Comparison of ENCODE assay signal across 9 cellular contexts in the genomic region with DNA sequence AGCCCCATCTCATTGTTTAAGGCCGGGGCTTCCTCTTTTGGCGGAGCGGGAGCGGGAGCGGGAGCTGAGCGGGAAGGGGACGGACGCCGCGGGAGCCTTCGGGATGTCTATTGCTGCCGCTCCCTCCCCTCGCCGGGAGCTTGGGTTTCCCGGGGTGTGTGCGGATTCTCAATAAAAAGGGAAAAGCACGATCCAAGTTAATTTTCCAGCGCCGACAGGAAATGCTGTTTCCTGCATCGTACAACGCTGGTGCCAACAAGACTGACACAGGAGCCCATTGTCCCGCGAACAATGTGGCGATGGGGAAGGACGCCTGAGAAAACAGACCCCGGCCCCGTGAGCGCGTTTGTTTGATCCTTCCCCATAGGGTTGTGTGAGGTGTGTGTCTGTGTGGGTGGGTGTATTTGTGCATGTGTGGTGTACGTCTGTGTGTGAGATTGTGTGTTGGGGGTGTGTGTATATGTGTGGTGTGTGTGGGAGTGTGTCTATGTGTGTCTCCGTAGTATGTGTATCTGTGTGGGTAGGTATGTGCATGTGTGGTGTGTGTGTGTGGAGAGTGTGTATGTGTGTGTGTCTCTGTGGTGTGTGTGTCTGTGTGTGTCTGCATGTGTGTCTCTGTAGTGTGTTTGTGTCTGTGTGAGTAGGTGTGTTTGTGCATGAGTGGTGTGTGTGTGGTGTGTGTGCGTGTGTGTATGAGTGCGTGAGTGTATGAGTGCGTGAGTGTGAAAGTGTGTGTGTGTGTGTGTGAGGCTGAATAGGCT. TPM values are rescaled to one million over a fixed set of nuclear protein-coding genes. Genes with fewer than 3 reads are reported as not detected.
DNase-seq lines count a peak whose midpoint lies in the region; TF ChIP-seq lines count a peak whose summit lies in the region.
"Had no signal": no experiment of that assay in that cellular context is flagged by ENCODE, and none has a peak within 500 bp of the region (broad histone marks: within the 10 kb centered on the region; RNA-seq: fewer than 3 reads in every experiment).

No MANE protein-coding gene starts in this region.

- intact Hi-C loops in activated T-helper 2 cell treated with anti-CD3 and anti-CD28 coated beads, Interferon-gamma antibody, Interleukin-2, Interleukin-4, amounts not matched to agents 10 μg/mL and 5 μg/mL and 100 μg/mL, durations not matched to agents 14 hours and 24 hours and 36 hours (cut with micrococcal nuclease): no loop called here

- H3K9me3 Mint-ChIP-seq in glutamatergic neuron (ENCODE audit: unreplicated experiment): peaks cover 5% of the 10 kb centered on the region
- H3K9me3 Mint-ChIP-seq in activated T-helper 2 cell treated with anti-CD3 and anti-CD28 coated beads, Interferon-gamma antibody, Interleukin-2, Interleukin-4, amounts not matched to agents 10 μg/mL and 5 μg/mL and 100 μg/mL, durations not matched to agents 14 hours and 24 hours and 36 hours: no peaks in the 10 kb centered on the region

- peaks cover 21% of the 10 kb centered on the region for H3K4me1 Mint-ChIP-seq in glutamatergic neuron (ENCODE audit: low read depth, unreplicated experiment)
- no peaks in the 10 kb centered on the region for H3K4me1 Mint-ChIP-seq in activated T-helper 2 cell treated with anti-CD3 and anti-CD28 coated beads, Interferon-gamma antibody, Interleukin-2, Interleukin-4, amounts not matched to agents 10 μg/mL and 5 μg/mL and 100 μg/mL, durations not matched to agents 14 hours and 24 hours and 36 hours (ENCODE audit: low read depth)

- no peaks in the 10 kb centered on the region for H3K36me3 Mint-ChIP-seq in glutamatergic neuron (ENCODE audit: unreplicated experiment)
- H3K36me3 Mint-ChIP-seq in activated T-helper 2 cell treated with anti-CD3 and anti-CD28 coated beads, Interferon-gamma antibody, Interleukin-2, Interleukin-4, amounts not matched to agents 10 μg/mL and 5 μg/mL and 100 μg/mL, durations not matched to agents 14 hours and 24 hours and 36 hours (ENCODE audit: low read depth): no peaks in the 10 kb centered on the region
- H3K36me3 Mint-ChIP-seq: IgD-negative memory B cell had no signal

- peaks cover 11% of the 10 kb centered on the region for H3K27me3 Mint-ChIP-seq in glutamatergic neuron (ENCODE audit: unreplicated experiment)
- H3K27me3 Mint-ChIP-seq in activated T-helper 2 cell treated with anti-CD3 and anti-CD28 coated beads, Interferon-gamma antibody, Interleukin-2, Interleukin-4, amounts not matched to agents 10 μg/mL and 5 μg/mL and 100 μg/mL, durations not matched to agents 14 hours and 24 hours and 36 hours (ENCODE audit: low read depth): peaks cover 29% of the 10 kb centered on the region

- TF ChIP-seq CTCF in glutamatergic neuron (IDR thresholded peaks at IDR 0.05; ENCODE audit: partially characterized antibody, unreplicated experiment): no peak

- DNase-seq in ELR (ENCODE audit: low read depth) (peak; percentile 77), RPMI7951 (ENCODE audit: low read depth) (peak; percentile 50), glutamatergic neuron (peak; percentile 61), putamen (ENCODE audit: low spot score) (peak; percentile 7), cerebellum (ENCODE audit: low spot score) (no peak), HPDE6-E6E7 (ENCODE audit: extremely low spot score) (no peak)
- no peak for DNase-seq in activated naive CD4-positive, alpha-beta T cell treated with anti-CD3 and anti-CD28 coated beads, Interleukin-2, amount 50 U/mL, for 16 hours
- DNase-seq in activated T-helper 2 cell treated with anti-CD3 and anti-CD28 coated beads, Interferon-gamma antibody, Interleukin-2, Interleukin-4, amounts not matched to agents 10 μg/mL and 5 μg/mL and 100 μg/mL, durations not matched to agents 14 hours and 24 hours and 36 hours (ENCODE audit: low spot score): no peak

- H3K27ac Mint-ChIP-seq in glutamatergic neuron (ENCODE audit: unreplicated experiment): no peak overlapping the region
- H3K27ac Mint-ChIP-seq in activated T-helper 2 cell treated with anti-CD3 and anti-CD28 coated beads, Interferon-gamma antibody, Interleukin-2, Interleukin-4, amounts not matched to agents 10 μg/mL and 5 μg/mL and 100 μg/mL, durations not matched to agents 14 hours and 24 hours and 36 hours: no peak overlapping the region
- H3K27ac Mint-ChIP-seq: IgD-negative memory B cell had no signal

- no peak overlapping the region for H3K4me3 Mint-ChIP-seq in glutamatergic neuron (ENCODE audit: unreplicated experiment)
- H3K4me3 Mint-ChIP-seq in activated T-helper 2 cell treated with anti-CD3 and anti-CD28 coated beads, Interferon-gamma antibody, Interleukin-2, Interleukin-4, amounts not matched to agents 10 μg/mL and 5 μg/mL and 100 μg/mL, durations not matched to agents 14 hours and 24 hours and 36 hours (ENCODE audit: low read depth): no peak overlapping the region
- H3K4me3 Mint-ChIP-seq: IgD-negative memory B cell had no signal

RNA-seq across cellular contexts. Expression of a gene that starts 36.4 kb away (rescaled TPM):
- 6.2 and 7.4 TPM in 2 replicates for total RNA-seq in RPMI7951 (2014; rRNA removed; shearing (Covaris generic))
- total RNA-seq in glutamatergic neuron (ENCODE audit: unreplicated experiment) (49.8 TPM), cerebellum (14.6 TPM)
- 29.9 and 32.4 TPM in 2 replicates for total RNA-seq in activated T-helper 2 cell treated with anti-CD3 and anti-CD28 coated beads, Interferon-gamma antibody, Interleukin-2, Interleukin-4, amounts not matched to agents 10 μg/mL and 5 μg/mL and 100 μg/mL, durations not matched to agents 14 hours and 24 hours and 36 hours

Comparison
In these comparisons a context has a peak if more than half of its experiments do, and no peak if none do; other contexts are left out.
1. DNase-seq: peak in ELR (single experiment), RPMI7951 (single experiment), glutamatergic neuron (single experiment) and putamen (single experiment); none in activated naive CD4-positive, alpha-beta T cell treated with anti-CD3 and anti-CD28 coated beads, Interleukin-2, amount 50 U/mL, for 16 hours (single experiment), cerebellum (single experiment), HPDE6-E6E7 (single experiment) and activated T-helper 2 cell treated with anti-CD3 and anti-CD28 coated beads, Interferon-gamma antibody, Interleukin-2, Interleukin-4, amounts not matched to agents 10 μg/mL and 5 μg/mL and 100 μg/mL, durations not matched to agents 14 hours and 24 hours and 36 hours (single experiment).